In the genomic region with DNA sequence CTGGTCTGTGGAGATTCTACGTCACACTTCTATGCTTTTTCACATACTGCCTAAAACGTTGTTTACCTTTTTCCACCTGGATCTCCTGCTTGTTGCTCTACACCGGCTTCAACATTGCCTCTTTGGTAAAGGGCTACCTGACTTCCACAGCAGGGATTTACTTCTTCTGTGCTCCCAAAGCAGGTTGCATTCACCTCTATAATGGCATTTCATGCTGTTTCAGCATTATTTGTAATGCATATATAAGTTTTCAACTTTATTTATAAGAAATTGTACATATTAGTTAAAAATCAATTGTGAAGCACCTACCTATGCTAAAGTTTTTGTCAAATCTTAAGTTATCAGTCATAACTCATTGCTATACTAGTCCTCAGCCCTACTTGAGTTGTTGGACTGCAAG, we compare ENCODE assay signal across 16 cellular contexts. TPM values are rescaled to one million over a fixed set of nuclear protein-coding genes. Genes with fewer than 3 reads are reported as not detected.
"Had no signal": no experiment of that assay in that cellular context is flagged by ENCODE, and none has a peak within 500 bp of the region (broad histone marks: within the 10 kb centered on the region; RNA-seq: fewer than 3 reads in every experiment).

No MANE protein-coding gene starts in this region.

- H3K36me3 Mint-ChIP-seq: naive thymus-derived CD4-positive, alpha-beta T cell had no signal

- H3K4me1 Mint-ChIP-seq: naive thymus-derived CD4-positive, alpha-beta T cell had no signal

- FAIRE-seq: frontal cortex, small intestine had no signal

- H3K27ac Mint-ChIP-seq: naive thymus-derived CD4-positive, alpha-beta T cell had no signal

- DNase-seq: colonic mucosa; effector CD4-positive, alpha-beta T cell; heart left ventricle; hippocampal formation; kidney glomerular epithelial cell; naive thymus-derived CD4-positive, alpha-beta T cell; small intestine; stimulated activated CD4-positive, alpha-beta T cell treated with anti-CD3 and anti-CD28 coated beads, Interleukin-12 subunit alpha, Interleukin-12 subunit beta, amount 100 ng/mL, for 4 hours; stimulated activated naive CD4-positive, alpha-beta T cell; stomach; substantia nigra; transverse colon had no signal

- H3K36me3 ChIP-seq: colonic mucosa, heart left ventricle, neutrophil, right atrium auricular region, stomach, thoracic aorta, transverse colon had no signal

- H3K27me3 ChIP-seq: colonic mucosa, heart left ventricle, neutrophil, right atrium auricular region, stomach, transverse colon had no signal

- H3K4me3 ChIP-seq: colonic mucosa, heart left ventricle, right atrium auricular region, stomach, thoracic aorta, transverse colon had no signal

- H3K4me3 Mint-ChIP-seq: naive thymus-derived CD4-positive, alpha-beta T cell had no signal

- ATAC-seq: heart left ventricle; naive thymus-derived CD4-positive, alpha-beta T cell had no signal

- H3K27ac ChIP-seq: colonic mucosa, heart left ventricle, neutrophil, right atrium auricular region, transverse colon had no signal

- H3K9me3 Mint-ChIP-seq: naive thymus-derived CD4-positive, alpha-beta T cell had no signal

- H3K9me3 ChIP-seq: colonic mucosa, heart left ventricle, neutrophil, right atrium auricular region, stomach, thoracic aorta, transverse colon had no signal

RNA-seq across cellular contexts. Expression of gene DDAH1, which starts 55.4 kb away (rescaled TPM):
- polyA plus RNA-seq: naive thymus-derived CD4-positive, alpha-beta T cell had no signal
